Comparison of ENCODE assay signal across 32 cellular contexts in the genomic region with DNA sequence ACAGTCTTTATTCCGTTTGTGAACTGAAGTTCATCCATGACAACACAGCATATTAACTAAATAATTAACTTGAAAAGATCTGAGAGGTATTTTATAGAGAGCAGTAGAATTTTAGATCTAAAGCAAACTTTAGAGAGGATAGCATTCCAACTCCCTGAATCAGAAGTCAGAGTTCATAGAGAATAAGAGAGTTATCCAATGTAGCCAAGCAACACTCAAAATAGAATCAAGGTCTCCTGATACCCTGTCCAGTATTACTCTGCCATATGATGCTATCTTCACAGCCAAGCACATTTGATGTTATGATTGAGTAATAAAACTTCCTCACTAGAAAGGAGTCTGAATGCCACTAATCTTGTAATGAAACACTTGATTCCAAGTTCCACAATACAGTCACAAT. TPM values are rescaled to one million over a fixed set of nuclear protein-coding genes. Genes with fewer than 3 reads are reported as not detected.
DNase-seq lines count a peak whose midpoint lies in the region; FAIRE-seq and TF ChIP-seq lines count a peak whose summit lies in the region.
"Had no signal": no experiment of that assay in that cellular context is flagged by ENCODE, and none has a peak within 500 bp of the region (broad histone marks: within the 10 kb centered on the region; RNA-seq: fewer than 3 reads in every experiment).

No MANE protein-coding gene starts in this region.

- H2AFZ ChIP-seq in ACC112 (ENCODE audit: low read length, unreplicated experiment) (no peak overlapping the region), astrocyte (ENCODE audit: low read depth, low read length) (no peak overlapping the region)

- no peaks in the 10 kb centered on the region for H3K9me3 Mint-ChIP-seq in astrocyte (ENCODE audit: unreplicated experiment)
- H3K9me3 Mint-ChIP-seq in CD4-positive, alpha-beta memory T cell = peaks cover 0 to 24% (median 7%) of the 10 kb centered on the region in 8 donors
- H3K9me3 Mint-ChIP-seq: dendritic cell treated with granulocyte-macrophage colony-stimulating factor and Interleukin-4, amounts not matched to agents 40 ng/mL and 50 ng/mL, for 4 days had no signal

- DNase-seq in astrocyte (ENCODE audit: low read depth) = peak; percentile 60
- peak; percentile 66 for DNase-seq in fibroblast of pulmonary artery (ENCODE audit: low read depth)
- peak; percentile 18 for DNase-seq in non-pigmented ciliary epithelial cell (ENCODE audit: low read depth)
- DNase-seq in AG08395 (ENCODE audit: low spot score) = no peak
- no peak for DNase-seq in CD4-positive, alpha-beta memory T cell
- DNase-seq in pons (ENCODE audit: low spot score) = no peak
- no peak for DNase-seq in MG63
- DNase-seq: activated CD8-positive, alpha-beta memory T cell treated with anti-CD3 and anti-CD28 coated beads for 24 hours; activated gamma-delta T cell treated with Interleukin-2 at 50 U/mL for 16 hours; activated T-cell treated with anti-CD3 and anti-CD28 coated beads, Interleukin-2, amount 50 U/mL, for 1 hour; COR-L47; DMS79; foreskin keratinocyte; hippocampal formation; immature natural killer cell; KG1; NCI-H1694; NCI-H2171; NCI-H526; posterior cingulate gyrus; stimulated activated CD8-positive, alpha-beta memory T cell treated with anti-CD3 and anti-CD28 coated beads, Interleukin-4, amount 100 ng/mL, for 48 hours; T-helper 17 cell; transverse colon had no signal

- H3K27ac Mint-ChIP-seq in astrocyte (ENCODE audit: unreplicated experiment) = peak overlapping the region; percentile 30
- H3K27ac Mint-ChIP-seq in CD4-positive, alpha-beta memory T cell = no peak overlapping the region
- H3K27ac Mint-ChIP-seq: dendritic cell treated with granulocyte-macrophage colony-stimulating factor and Interleukin-4, amounts not matched to agents 40 ng/mL and 50 ng/mL, for 4 days; immature natural killer cell; T-helper 17 cell had no signal

- no peak overlapping the region for H3K4me3 Mint-ChIP-seq in astrocyte (ENCODE audit: unreplicated experiment)
- no peak overlapping the region for H3K4me3 Mint-ChIP-seq in CD4-positive, alpha-beta memory T cell
- H3K4me3 Mint-ChIP-seq: dendritic cell treated with granulocyte-macrophage colony-stimulating factor and Interleukin-4, amounts not matched to agents 40 ng/mL and 50 ng/mL, for 4 days; immature natural killer cell; T-helper 17 cell had no signal

- H3K27me3 ChIP-seq in ACC112 (ENCODE audit: insufficient read depth, low read length) (no peaks in the 10 kb centered on the region), astrocyte (ENCODE audit: insufficient read depth, low read length) (no peaks in the 10 kb centered on the region), MG63 (no peaks in the 10 kb centered on the region)
- H3K27me3 ChIP-seq in CD4-positive, alpha-beta memory T cell (ENCODE audit: insufficient read depth, low read length) = no peaks in the 10 kb centered on the region
- H3K27me3 ChIP-seq: BLaER1, foreskin keratinocyte, SJSA1, transverse colon had no signal

- H3K36me3 ChIP-seq in ACC112 (ENCODE audit: insufficient read depth, low read length) (no peaks in the 10 kb centered on the region), astrocyte (ENCODE audit: insufficient read depth, low read length) (no peaks in the 10 kb centered on the region), MG63 (no peaks in the 10 kb centered on the region)
- H3K36me3 ChIP-seq in CD4-positive, alpha-beta memory T cell (ENCODE audit: insufficient read depth, low read length) = no peaks in the 10 kb centered on the region
- H3K36me3 ChIP-seq: BLaER1, SJSA1, transverse colon had no signal

- H3K9me3 ChIP-seq in astrocyte (ENCODE audit: insufficient read depth, low read depth, low read length) (no peaks in the 10 kb centered on the region), MG63 (no peaks in the 10 kb centered on the region)
- no peaks in the 10 kb centered on the region for H3K9me3 ChIP-seq in CD4-positive, alpha-beta memory T cell (ENCODE audit: control insufficient read depth in 1 of 2, low read length in 2 of 2)
- H3K9me3 ChIP-seq: SJSA1, transverse colon had no signal

- no peak for FAIRE-seq in astrocyte (lab: Jason Lieb, UNC)
- FAIRE-seq: A204.1, H1 had no signal

- CTCF ChIA-PET in CD4-positive, alpha-beta memory T cell (lab: Charles Lee; ENCODE audit: partially characterized antibody) = no interaction called here

- no peaks in the 10 kb centered on the region for H3K27me3 Mint-ChIP-seq in astrocyte (ENCODE audit: low read depth, unreplicated experiment)
- H3K27me3 Mint-ChIP-seq in CD4-positive, alpha-beta memory T cell = no peaks in the 10 kb centered on the region
- H3K27me3 Mint-ChIP-seq: dendritic cell treated with granulocyte-macrophage colony-stimulating factor and Interleukin-4, amounts not matched to agents 40 ng/mL and 50 ng/mL, for 4 days; T-helper 17 cell had no signal

- intact Hi-C loops in CD4-positive, alpha-beta memory T cell (cut with micrococcal nuclease) = no loop called here

- H3K4me1 Mint-ChIP-seq in astrocyte (ENCODE audit: low read depth, unreplicated experiment) = peaks cover 4% of the 10 kb centered on the region
- no peaks in the 10 kb centered on the region for H3K4me1 Mint-ChIP-seq in CD4-positive, alpha-beta memory T cell
- H3K4me1 Mint-ChIP-seq: immature natural killer cell, T-helper 17 cell had no signal

- peaks cover 8% of the 10 kb centered on the region for H3K4me1 ChIP-seq in ACC112 (ENCODE audit: control insufficient read depth, insufficient read depth, low read length, unreplicated experiment)
- H3K4me1 ChIP-seq in astrocyte (ENCODE audit: insufficient read depth, low read length) = no peaks in the 10 kb centered on the region
- no peaks in the 10 kb centered on the region for H3K4me1 ChIP-seq in CD4-positive, alpha-beta memory T cell (ENCODE audit: insufficient read depth, low read length)
- H3K4me1 ChIP-seq: BLaER1, foreskin keratinocyte, SJSA1, transverse colon had no signal

- POLR2A ChIA-PET in CD4-positive, alpha-beta memory T cell (lab: Charles Lee; ENCODE audit: partially characterized antibody) = no interaction called here

- H4K20me1 ChIP-seq in astrocyte (ENCODE audit: insufficient read depth, low read length) = no peaks in the 10 kb centered on the region
- H4K20me1 ChIP-seq: BLaER1 had no signal

- H3K36me3 Mint-ChIP-seq in astrocyte (ENCODE audit: low read depth, unreplicated experiment) = no peaks in the 10 kb centered on the region
- no peaks in the 10 kb centered on the region for H3K36me3 Mint-ChIP-seq in CD4-positive, alpha-beta memory T cell
- H3K36me3 Mint-ChIP-seq: immature natural killer cell had no signal

- TF ChIP-seq CTCF in astrocyte (IDR thresholded peaks at IDR 0.05; ENCODE audit: insufficient read depth, low read depth, low read length) (no peak), fibroblast of pulmonary artery (IDR thresholded peaks at IDR 0.05; ENCODE audit: low read length, missing control alignments) (no peak)

- H3K79me2 ChIP-seq in ACC112 (ENCODE audit: control insufficient read depth, insufficient read depth, low read length, unreplicated experiment) = no peaks in the 10 kb centered on the region
- H3K79me2 ChIP-seq in astrocyte (ENCODE audit: insufficient read depth, low read length) = no peaks in the 10 kb centered on the region

- no peak overlapping the region for H3K4me2 ChIP-seq in astrocyte (ENCODE audit: low read length)
- H3K4me2 ChIP-seq: BLaER1 had no signal

- H3K27ac ChIP-seq in ACC112 (ENCODE audit: low read depth, low read length) = peak overlapping the region; percentile 44; the same call in 1 of the 2 replicates
- H3K27ac ChIP-seq in astrocyte (ENCODE audit: low read depth, low read length) = no peak overlapping the region
- no peak overlapping the region for H3K27ac ChIP-seq in CD4-positive, alpha-beta memory T cell (ENCODE audit: low read depth, low read length)
- H3K27ac ChIP-seq: BLaER1, foreskin keratinocyte, SJSA1, transverse colon had no signal

- no peak overlapping the region for H3K9ac ChIP-seq in astrocyte (ENCODE audit: low read length)
- H3K9ac ChIP-seq: BLaER1 had no signal

- no peak overlapping the region for H3K4me3 ChIP-seq in ACC112 (ENCODE audit: low read depth, low read length)
- no peak overlapping the region for H3K4me3 ChIP-seq in astrocyte (ENCODE audit: insufficient read depth, low read depth, low read length)
- H3K4me3 ChIP-seq in fibroblast of pulmonary artery (replicated peaks; ENCODE audit: low read depth, low read length) = no peak overlapping the region
- no peak overlapping the region for H3K4me3 ChIP-seq in CD4-positive, alpha-beta memory T cell (ENCODE audit: low read length in 2 of 2)
- H3K4me3 ChIP-seq in MG63 = no peak overlapping the region
- H3K4me3 ChIP-seq: BLaER1, SJSA1, transverse colon had no signal

RNA-seq across cellular contexts. Expression of gene RIT2, which starts 55.5 kb away (rescaled TPM):
- not detected in 2 replicates for total RNA-seq in astrocyte
- not detected for total RNA-seq in CD4-positive, alpha-beta memory T cell
- polyA plus RNA-seq in CD4-positive, alpha-beta memory T cell = not detected
- not detected in 2 replicates for total RNA-seq in MG63 (2014; rRNA removed; shearing (Covaris generic); ENCODE audit: low replicate concordance)
- total RNA-seq: cardiac septum, foreskin keratinocyte, liver, SJSA1, T-helper 17 cell, transverse colon had no signal
- polyA plus RNA-seq: adipose tissue, foreskin keratinocyte, immature natural killer cell, liver had no signal

Comparison
In these comparisons a context has a peak if more than half of its experiments do, and no peak if none do; other contexts are left out.
1. DNase-seq: peak in astrocyte (single experiment), fibroblast of pulmonary artery (single experiment) and non-pigmented ciliary epithelial cell (single experiment); none in AG08395 (single experiment), CD4-positive, alpha-beta memory T cell (0 of 5), pons (single experiment) and MG63 (single experiment).